Comparison of ENCODE assay signal across 1 cellular context in the genomic region with DNA sequence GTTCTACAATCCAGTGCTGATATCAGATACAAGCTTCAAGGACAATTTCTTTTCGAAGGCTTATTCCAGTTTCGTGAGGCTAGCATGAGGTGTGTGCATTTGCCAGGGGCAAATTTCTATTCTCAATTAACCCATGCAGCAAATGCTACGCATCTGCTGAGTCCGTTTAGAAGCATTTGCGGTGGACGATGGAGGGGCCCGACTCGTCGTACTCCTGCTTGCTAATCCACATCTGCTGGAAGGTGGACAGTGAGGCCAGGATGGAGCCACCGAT.
A peak's percentile ranks its signal among the peaks of the same experiment; 100 is the strongest.
TF ChIP-seq lines count a peak whose summit lies in the region.

No MANE protein-coding gene starts in this region.

TF ChIP-seq in endothelial cell of umbilical vein, 7 proteins besides CTCF, POLR2A, EP300 and RAD21:
- peak; percentile 40 for TF ChIP-seq POLR2AphosphoS5 (IDR thresholded peaks at IDR 0.05; ENCODE audit: insufficient read depth, low read depth, low read length)
- no peak for TF ChIP-seq MAX (IDR thresholded peaks at IDR 0.05; ENCODE audit: insufficient read depth, insufficient read length)
